In the genomic region with DNA sequence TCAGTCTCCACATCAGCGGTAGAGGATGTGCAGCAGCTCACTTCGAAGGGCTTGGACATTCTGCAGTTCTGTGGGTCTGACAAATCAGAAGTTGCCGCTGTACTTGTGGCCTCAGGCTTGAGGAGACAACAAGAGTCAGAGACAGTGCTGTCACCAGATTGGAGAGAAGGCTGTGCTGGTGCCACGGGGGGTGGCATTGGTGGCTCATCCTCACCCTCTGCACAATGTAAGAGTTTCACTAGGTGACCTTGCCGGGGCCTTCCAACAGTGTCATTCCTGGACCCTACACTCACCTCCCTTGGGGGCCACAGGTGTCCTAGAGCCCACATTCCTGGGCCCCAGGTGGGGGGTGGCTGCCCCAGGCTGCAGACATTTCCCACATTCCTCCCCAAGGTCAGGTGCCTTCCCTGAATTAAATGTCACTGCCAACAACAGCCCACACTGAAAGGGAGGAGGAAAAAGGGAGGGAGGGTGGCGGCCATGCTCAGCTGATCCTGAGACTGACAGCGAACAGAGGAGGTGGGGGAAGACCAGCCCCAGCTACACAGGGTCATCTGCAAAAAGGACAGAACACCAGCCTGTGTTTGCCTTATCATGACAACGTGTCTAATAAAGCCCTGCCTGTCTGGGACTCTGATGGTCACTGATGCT, we compare ENCODE assay signal across 7 cellular contexts.
A peak's percentile ranks its signal among the peaks of the same experiment; 100 is the strongest.
DNase-seq lines count a peak whose midpoint lies in the region; ATAC-seq and TF ChIP-seq lines count a peak whose summit lies in the region.

No MANE protein-coding gene starts in this region.

- 0 out of 2 replicates have a peak overlapping the region, but pooled peaks have one; percentile 2 for H3K27ac ChIP-seq in HUES6 (ENCODE audit: low read depth, low read length)
- H3K27ac ChIP-seq in neutrophil: peak overlapping the region; percentile 24

- peaks cover 2% of the 10 kb centered on the region for H3K36me3 Mint-ChIP-seq in central memory CD8-positive, alpha-beta T cell (ENCODE audit: insufficient read depth)

- H3K27ac Mint-ChIP-seq in central memory CD8-positive, alpha-beta T cell (ENCODE audit: low read depth): no peak overlapping the region

- H3K27me3 Mint-ChIP-seq in central memory CD8-positive, alpha-beta T cell: no peaks in the 10 kb centered on the region

- H3K4me3 Mint-ChIP-seq in central memory CD8-positive, alpha-beta T cell: peak overlapping the region; percentile 44

- no peak for ATAC-seq in central memory CD8-positive, alpha-beta T cell (replicated peaks; ENCODE audit: extremely low read depth, poor library complexity, severe bottlenecking)
- ATAC-seq in GM19328 (IDR thresholded peaks at IDR 0.05; ENCODE audit: unreplicated experiment): no peak
- ATAC-seq in GM21423 (IDR thresholded peaks at IDR 0.05; ENCODE audit: unreplicated experiment): no peak

- H3K4me1 ChIP-seq in HUES6 (ENCODE audit: control insufficient read depth, insufficient read depth, low read length) (peaks cover 23% of the 10 kb centered on the region), neutrophil (ENCODE audit: control insufficient read depth in 1 of 2, insufficient read depth in 1 of 2, low read depth in 1 of 2, low read length in 1 of 2) (peaks cover 4 to 8% of the 10 kb centered on the region in 2 experiments)

- DNase-seq in ELF-1 (ENCODE audit: low read depth, low spot score) (peak; percentile 71), NCI-H2029 treated with DMSO at 0.1 percent for 48 hours (lab: John Stamatoyannopoulos, UW) (no peak)
- DNase-seq in central memory CD8-positive, alpha-beta T cell (ENCODE audit: low spot score in 2 of 2): no peak

- H3K9me3 ChIP-seq in HUES6 (ENCODE audit: control insufficient read depth, insufficient read depth, low read depth, low read length): no peaks in the 10 kb centered on the region
- no peaks in the 10 kb centered on the region for H3K9me3 ChIP-seq in neutrophil

- H3K4me3 ChIP-seq in HUES6 (ENCODE audit: low read depth, low read length): no peak overlapping the region
- H3K4me3 ChIP-seq in neutrophil (ENCODE audit: low read depth in 1 of 2, low read length in 1 of 2): no peak overlapping the region

- TF ChIP-seq CTCF in neutrophil (IDR thresholded peaks at IDR 0.05): no peak

- no peaks in the 10 kb centered on the region for H3K9me3 Mint-ChIP-seq in central memory CD8-positive, alpha-beta T cell

- peaks cover 35% of the 10 kb centered on the region for H3K4me1 Mint-ChIP-seq in central memory CD8-positive, alpha-beta T cell

- H3K9ac ChIP-seq in HUES6 (ENCODE audit: low read length): peak overlapping the region; percentile 34

- H3K36me3 ChIP-seq in HUES6 (ENCODE audit: control insufficient read depth, insufficient read depth, low read length) (peaks cover 11% of the 10 kb centered on the region), neutrophil (no peaks in the 10 kb centered on the region)

- no peaks in the 10 kb centered on the region for H3K27me3 ChIP-seq in HUES6 (ENCODE audit: control insufficient read depth, insufficient read depth, low read length)
- no peaks in the 10 kb centered on the region for H3K27me3 ChIP-seq in neutrophil
